13 cellular contexts compared by ENCODE assay signal in the genomic region with DNA sequence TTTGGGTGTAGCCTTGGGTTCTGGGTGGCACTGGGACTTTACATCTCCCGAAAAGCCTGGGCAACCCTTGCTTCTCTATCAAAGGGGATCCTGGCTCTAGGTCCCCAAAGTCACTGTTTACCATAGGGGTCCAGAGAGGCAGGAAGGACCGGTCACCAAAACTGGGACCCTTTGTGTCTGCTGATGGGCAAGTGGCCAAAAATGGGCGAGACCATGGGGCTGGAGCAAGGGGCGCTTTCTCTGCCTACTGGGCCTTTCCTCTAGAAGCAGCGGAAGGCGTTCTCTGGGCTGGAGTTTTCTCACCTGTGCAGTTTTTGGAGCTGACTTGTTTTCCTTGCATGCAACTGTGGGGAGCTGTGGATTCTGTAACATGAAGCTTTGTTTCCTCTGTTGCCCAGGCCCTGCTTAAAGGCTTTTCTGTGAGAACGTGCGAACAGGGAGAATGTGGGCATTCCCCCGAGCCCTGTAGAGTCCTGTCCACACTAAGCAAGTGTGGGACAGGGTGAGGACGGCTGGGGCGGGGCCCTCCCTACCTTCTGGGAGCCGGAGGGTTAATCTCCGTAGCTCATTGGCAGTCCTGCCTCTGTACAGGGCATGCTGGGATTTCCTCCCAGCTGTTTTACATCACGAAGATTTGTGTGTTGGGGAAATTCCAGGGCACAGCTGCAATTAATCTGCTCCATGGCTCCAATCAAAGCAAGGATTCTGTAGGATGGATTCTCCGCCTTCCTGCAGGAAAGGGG. TPM values are rescaled to one million over a fixed set of nuclear protein-coding genes. Genes with fewer than 3 reads are reported as not detected.
DNase-seq lines count a peak whose midpoint lies in the region; ATAC-seq and TF ChIP-seq lines count a peak whose summit lies in the region.
"Had no signal": no experiment of that assay in that cellular context is flagged by ENCODE, and none has a peak within 500 bp of the region (broad histone marks: within the 10 kb centered on the region; RNA-seq: fewer than 3 reads in every experiment).

No MANE protein-coding gene starts in this region.

- H3K9me3 ChIP-seq in muscle layer of colon (ENCODE audit: low read length) (no peaks in the 10 kb centered on the region), vagina (no peaks in the 10 kb centered on the region)

- CTCF ChIA-PET in activated CD4-positive, alpha-beta T cell treated with anti-CD3 and anti-CD28 coated beads, Interleukin-2, amount 10 ng/mL, durations not matched to agents 7 days and 5 days (lab: Charles Lee) = interaction anchor here (1.0 kb wide), 1 partner anchor 9 kb away, joined by 4 read pairs; no protein-coding TSS in a partner anchor
- CTCF ChIA-PET in activated CD8-positive, alpha-beta memory T cell treated with anti-CD3 and anti-CD28 coated beads, Interleukin-2, amount 10 ng/mL, durations not matched to agents 7 days and 5 days (lab: Charles Lee) = interaction anchor here (0.7 kb wide), 1 partner anchor 9 kb away, joined by 3 read pairs; no protein-coding TSS in a partner anchor

- H3K36me3 Mint-ChIP-seq in activated CD4-positive, alpha-beta T cell treated with anti-CD3 and anti-CD28 coated beads, Interleukin-2, amount 10 ng/mL, durations not matched to agents 7 days and 5 days (ENCODE audit: low read depth) = no peaks in the 10 kb centered on the region
- H3K36me3 Mint-ChIP-seq in activated CD8-positive, alpha-beta memory T cell treated with anti-CD3 and anti-CD28 coated beads, Interleukin-2, amount 10 ng/mL, durations not matched to agents 7 days and 5 days = no peaks in the 10 kb centered on the region

- TF ChIP-seq POLR2A in vagina (IDR thresholded peaks at IDR 0.05) = no peak

- H3K4me1 Mint-ChIP-seq in activated CD4-positive, alpha-beta T cell treated with anti-CD3 and anti-CD28 coated beads, Interleukin-2, amount 10 ng/mL, durations not matched to agents 7 days and 5 days = no peaks in the 10 kb centered on the region
- H3K4me1 Mint-ChIP-seq in activated CD8-positive, alpha-beta memory T cell treated with anti-CD3 and anti-CD28 coated beads, Interleukin-2, amount 10 ng/mL, durations not matched to agents 7 days and 5 days = peaks cover 2% of the 10 kb centered on the region

- peak; percentile 57 for DNase-seq in NCI-H82 (lab: John Stamatoyannopoulos, UW)
- no peak for DNase-seq in NCI-H82 treated with DMSO at 0.1 percent for 48 hours (lab: John Stamatoyannopoulos, UW; ENCODE audit: unreplicated experiment)
- DNase-seq in vagina (ENCODE audit: extremely low spot score in 2 of 2) = no peak
- DNase-seq in activated CD4-positive, alpha-beta T cell treated with anti-CD3 and anti-CD28 coated beads, Interleukin-2, amount 10 ng/mL, durations not matched to agents 7 days and 5 days = no peak
- no peak for DNase-seq in activated CD8-positive, alpha-beta memory T cell treated with anti-CD3 and anti-CD28 coated beads, Interleukin-2, amount 50 U/mL, for 4 hours
- no peak for DNase-seq in activated CD8-positive, alpha-beta memory T cell treated with anti-CD3 and anti-CD28 coated beads, Interleukin-2, amount 10 ng/mL, durations not matched to agents 7 days and 5 days
- DNase-seq: SW 1271 had no signal

- no peaks in the 10 kb centered on the region for H3K36me3 ChIP-seq in muscle layer of colon (ENCODE audit: insufficient read depth, low read length)
- H3K36me3 ChIP-seq in vagina = no peaks in the 10 kb centered on the region

- H3K27ac Mint-ChIP-seq in activated CD4-positive, alpha-beta T cell treated with anti-CD3 and anti-CD28 coated beads, Interleukin-2, amount 10 ng/mL, durations not matched to agents 7 days and 5 days = no peak overlapping the region
- no peak overlapping the region for H3K27ac Mint-ChIP-seq in activated CD8-positive, alpha-beta memory T cell treated with anti-CD3 and anti-CD28 coated beads, Interleukin-2, amount 10 ng/mL, durations not matched to agents 7 days and 5 days
- H3K27ac Mint-ChIP-seq: activated T-helper 1 cell treated with anti-CD3 and anti-CD28 coated beads, Interleukin-12 subunit alpha, Interleukin-12 subunit beta, Interleukin-2, Interleukin-4 antibody, amounts not matched to agents 30 ng/mL and 10 ng/mL and 1 ng/mL, durations not matched to agents 14 hours and 24 hours and 36 hours had no signal

- H3K4me3 ChIP-seq in muscle layer of colon (ENCODE audit: low read depth in 1 of 2, low read length in 2 of 2) = peak overlapping the region; percentile 17 to 23
- H3K4me3 ChIP-seq in vagina = peak overlapping the region in 1 of 2 donors; percentile 4

- H3K27me3 Mint-ChIP-seq in activated CD4-positive, alpha-beta T cell treated with anti-CD3 and anti-CD28 coated beads, Interleukin-2, amount 10 ng/mL, durations not matched to agents 7 days and 5 days = no peaks in the 10 kb centered on the region
- H3K27me3 Mint-ChIP-seq in activated CD8-positive, alpha-beta memory T cell treated with anti-CD3 and anti-CD28 coated beads, Interleukin-2, amount 10 ng/mL, durations not matched to agents 7 days and 5 days = peaks cover 19% of the 10 kb centered on the region

- H3K4me1 ChIP-seq in muscle layer of colon (ENCODE audit: insufficient read depth, low read length) = peaks cover 35% of the 10 kb centered on the region
- H3K4me1 ChIP-seq in vagina = peaks cover 55% of the 10 kb centered on the region
- H3K4me1 ChIP-seq: parathyroid adenoma had no signal

- intact Hi-C loops in vagina (cut with DNase I) = no loop called here

- H3K4me3 Mint-ChIP-seq in activated CD4-positive, alpha-beta T cell treated with anti-CD3 and anti-CD28 coated beads, Interleukin-2, amount 10 ng/mL, durations not matched to agents 7 days and 5 days = no peak overlapping the region
- H3K4me3 Mint-ChIP-seq in activated CD8-positive, alpha-beta memory T cell treated with anti-CD3 and anti-CD28 coated beads, Interleukin-2, amount 10 ng/mL, durations not matched to agents 7 days and 5 days = no peak overlapping the region
- H3K4me3 Mint-ChIP-seq: activated T-helper 1 cell treated with anti-CD3 and anti-CD28 coated beads, Interleukin-12 subunit alpha, Interleukin-12 subunit beta, Interleukin-2, Interleukin-4 antibody, amounts not matched to agents 30 ng/mL and 10 ng/mL and 1 ng/mL, durations not matched to agents 14 hours and 24 hours and 36 hours had no signal

- H3K9me3 Mint-ChIP-seq in activated CD4-positive, alpha-beta T cell treated with anti-CD3 and anti-CD28 coated beads, Interleukin-2, amount 10 ng/mL, durations not matched to agents 7 days and 5 days = no peaks in the 10 kb centered on the region
- H3K9me3 Mint-ChIP-seq in activated CD8-positive, alpha-beta memory T cell treated with anti-CD3 and anti-CD28 coated beads, Interleukin-2, amount 10 ng/mL, durations not matched to agents 7 days and 5 days (ENCODE audit: low read depth) = no peaks in the 10 kb centered on the region
- H3K9me3 Mint-ChIP-seq: activated T-helper 1 cell treated with anti-CD3 and anti-CD28 coated beads, Interleukin-12 subunit alpha, Interleukin-12 subunit beta, Interleukin-2, Interleukin-4 antibody, amounts not matched to agents 30 ng/mL and 10 ng/mL and 1 ng/mL, durations not matched to agents 14 hours and 24 hours and 36 hours had no signal

- no peaks in the 10 kb centered on the region for H3K27me3 ChIP-seq in muscle layer of colon (ENCODE audit: control insufficient read depth in 1 of 2, insufficient read depth in 2 of 2, low read length in 2 of 2)
- H3K27me3 ChIP-seq in vagina = no peaks in the 10 kb centered on the region

- no peak overlapping the region for H3K9ac ChIP-seq in muscle layer of colon (ENCODE audit: low read length)
- H3K9ac ChIP-seq: parathyroid adenoma had no signal

- TF ChIP-seq CTCF in vagina (IDR thresholded peaks at IDR 0.05) = no peak

- POLR2A ChIA-PET in activated CD4-positive, alpha-beta T cell treated with anti-CD3 and anti-CD28 coated beads, Interleukin-2, amount 10 ng/mL, durations not matched to agents 7 days and 5 days (lab: Charles Lee) = no interaction called here

- H3K27ac ChIP-seq in muscle layer of colon (ENCODE audit: low read depth, low read length) = peak overlapping the region; percentile 12
- H3K27ac ChIP-seq in vagina = peak overlapping the region; percentile 72
- H3K27ac ChIP-seq: 22Rv1, HL-60, parathyroid adenoma had no signal

- ATAC-seq in esophagus mucosa = peak; percentile 67
- no peak for ATAC-seq in activated CD8-positive, alpha-beta memory T cell treated with anti-CD3 and anti-CD28 coated beads, Interleukin-2, amount 10 ng/mL, durations not matched to agents 7 days and 5 days

RNA-seq across cellular contexts. Expression of a gene that starts 50.2 kb away (rescaled TPM):
- 31.0 TPM for total RNA-seq in esophagus mucosa
- 96.0 TPM for total RNA-seq in vagina
- total RNA-seq in activated CD4-positive, alpha-beta T cell treated with anti-CD3 and anti-CD28 coated beads, Interleukin-2, amount 10 ng/mL, durations not matched to agents 7 days and 5 days = 100 to 1,000 TPM; 127 to 130 TPM
- 100 to 1,000 TPM; 109 to 116 TPM for total RNA-seq in activated CD8-positive, alpha-beta memory T cell treated with anti-CD3 and anti-CD28 coated beads, Interleukin-2, amount 10 ng/mL, durations not matched to agents 7 days and 5 days
